In genomic region chr12:12979731-12980259, GRCh38 we compare ENCODE assay signal across 11 cellular contexts. TPM values are rescaled to one million over a fixed set of nuclear protein-coding genes. Genes with fewer than 3 reads are reported as not detected.
DNase-seq lines count a peak whose midpoint lies in the region; ATAC-seq and TF ChIP-seq lines count a peak whose summit lies in the region.
"Had no signal": no experiment of that assay in that cellular context is flagged by ENCODE, and none has a peak within 500 bp of the region (broad histone marks: within the 10 kb centered on the region; RNA-seq: fewer than 3 reads in every experiment).

No MANE protein-coding gene starts in this region.

- WGBS in ectodermal cell, 2 experiments = 92 to 99% methylated on average over 4 of the region's 4 CpGs

- peak; percentile 99 for DNase-seq in NCI-H226
- peak; percentile 56 to 98 for DNase-seq in lung microvascular endothelial cell (ENCODE audit: low read depth in 2 of 2)
- DNase-seq in uterus = peak; percentile 36 to 48
- DNase-seq in BE2C = no peak
- no peak for DNase-seq in COR-L47 (lab: John Stamatoyannopoulos, UW)
- DNase-seq: activated naive CD4-positive, alpha-beta T cell treated with anti-CD3 and anti-CD28 coated beads, Interleukin-2, amount 10 ng/mL, durations not matched to agents 7 days and 5 days; immature natural killer cell; MM.1S had no signal

- H3K4me3 ChIP-seq in ectodermal cell (ENCODE audit: insufficient read depth, low read depth, low read length) (no peak overlapping the region), uterus (no peak overlapping the region), BE2C (ENCODE audit: low read depth, low read length) (no peak overlapping the region)

- H3K27ac ChIP-seq in ectodermal cell (ENCODE audit: insufficient read depth, low read depth, low read length, poor library complexity, severe bottlenecking) (peak overlapping the region; percentile 81), uterus (peak overlapping the region; percentile 64 to 67)

- H3K27me3 ChIP-seq in ectodermal cell (ENCODE audit: control insufficient read depth, insufficient read depth, low read length, poor library complexity, severe bottlenecking) = no peaks in the 10 kb centered on the region
- H3K27me3 ChIP-seq in uterus = no peaks in the 10 kb centered on the region
- no peaks in the 10 kb centered on the region for H3K27me3 ChIP-seq in BE2C

- H3K4me1 ChIP-seq in ectodermal cell (ENCODE audit: control insufficient read depth, insufficient read depth, low read length) (peaks cover 7% of the 10 kb centered on the region), uterus (peaks cover 4 to 6% of the 10 kb centered on the region in 2 donors), BE2C (no peaks in the 10 kb centered on the region)

- H3K9me3 ChIP-seq in ectodermal cell (ENCODE audit: control insufficient read depth, low read length) (no peaks in the 10 kb centered on the region), uterus (no peaks in the 10 kb centered on the region), BE2C (no peaks in the 10 kb centered on the region)

- no peak for TF ChIP-seq CTCF in uterus (IDR thresholded peaks at IDR 0.05)
- no peak for TF ChIP-seq CTCF in BE2C (IDR thresholded peaks at IDR 0.05; ENCODE audit: low read depth, low read length)

- H3K36me3 ChIP-seq in ectodermal cell (ENCODE audit: control insufficient read depth, insufficient read depth, low read length) (peaks cover 4% of the 10 kb centered on the region), uterus (no peaks in the 10 kb centered on the region), BE2C (no peaks in the 10 kb centered on the region)

- intact Hi-C loops in uterus (cut with DNase I; ENCODE audit: low total_unique reads) = no loop called here

- TF ChIP-seq POLR2A in uterus (IDR thresholded peaks at IDR 0.05) = no peak

- no peak for ATAC-seq in HG03565 (IDR thresholded peaks at IDR 0.05; ENCODE audit: unreplicated experiment)

RNA-seq across cellular contexts. Expression of gene HEBP1, which starts 20.3 kb away (rescaled TPM):
- 49.5 TPM for polyA plus RNA-seq in ectodermal cell (2013, experiment 1 of 4)
- 45.9 TPM for polyA plus RNA-seq in ectodermal cell (2013, experiment 2 of 4)
- polyA plus RNA-seq in ectodermal cell (2013, experiment 3 of 4) = 43.7 TPM
- 43.9 TPM for polyA plus RNA-seq in ectodermal cell (2013, experiment 4 of 4)
- total RNA-seq in lung microvascular endothelial cell (19.0 and 28.2 TPM in 2 replicates), uterus (10 to 100 TPM; 10.5 to 64.4 (median 40.9) TPM)
- 1.4 TPM for polyA plus RNA-seq in BE2C (2012; ENCODE audit: insufficient read depth, insufficient read length, low read depth)

RNA-seq across cellular contexts. Expression of gene GPRC5D, which starts 27.8 kb away (rescaled TPM):
- not detected for polyA plus RNA-seq in ectodermal cell (2013, experiment 1 of 4)
- not detected for polyA plus RNA-seq in ectodermal cell (2013, experiment 2 of 4)
- not detected for polyA plus RNA-seq in ectodermal cell (2013, experiment 3 of 4)
- not detected for polyA plus RNA-seq in ectodermal cell (2013, experiment 4 of 4)
- total RNA-seq in lung microvascular endothelial cell = under 0.01 TPM in 1 of 2 replicates, not detected in the other
- total RNA-seq in uterus = not detected
- polyA plus RNA-seq in BE2C (2012; ENCODE audit: insufficient read depth, insufficient read length, low read depth) = 1.3 TPM
- total RNA-seq: T-helper 1 cell treated with Interleukin-12 subunit alpha and Interleukin-12 subunit beta and Interleukin-4 antibody, amounts not matched to agents 30 ng/mL and 1 ng/mL, for 36 hours had no signal

Comparison
In these comparisons a context has a peak if more than half of its experiments do, and no peak if none do; other contexts are left out.
1. DNase-seq: peak in NCI-H226 (single experiment), lung microvascular endothelial cell (2 of 2) and uterus (2 of 2); none in BE2C (single experiment) and COR-L47 (single experiment).